ENCODE assay signal across 3 cellular contexts in genomic region chr6:149495349-149496016, GRCh38. TPM values are rescaled to one million over a fixed set of nuclear protein-coding genes. Genes with fewer than 3 reads are reported as not detected.
"Had no signal": no experiment of that assay in that cellular context is flagged by ENCODE, and none has a peak within 500 bp of the region (broad histone marks: within the 10 kb centered on the region; RNA-seq: fewer than 3 reads in every experiment).

No MANE protein-coding gene starts in this region.

RNA-seq across cellular contexts. Expression of gene ZC3H12D, which starts 10.7 kb away (rescaled TPM):
- total RNA-seq: endothelial cell of umbilical vein, glomerular endothelial cell, SJCRH30 had no signal
